ENCODE assay signal across 9 cellular contexts in genomic region chrX:16436348-16437188, GRCh38.
A peak's percentile ranks its signal among the peaks of the same experiment; 100 is the strongest.
DNase-seq lines count a peak whose midpoint lies in the region.
"Had no signal": no experiment of that assay in that cellular context is flagged by ENCODE, and none has a peak within 500 bp of the region (broad histone marks: within the 10 kb centered on the region; RNA-seq: fewer than 3 reads in every experiment).

No MANE protein-coding gene starts in this region.

- H3K27ac ChIP-seq in SJSA1 = no peak overlapping the region
- H3K27ac ChIP-seq: skin epidermis had no signal

- no peaks in the 10 kb centered on the region for H3K36me3 ChIP-seq in SJSA1

- no peaks in the 10 kb centered on the region for H3K27me3 ChIP-seq in SJSA1 (replicated peaks)

- H3K9me3 ChIP-seq in SJSA1 (replicated peaks) = no peaks in the 10 kb centered on the region

- peak; percentile 3 for DNase-seq in NK-92 treated with Interleukin-12 subunit alpha and Interleukin-12 subunit beta, amount 100 ng/mL, for 24 hours (lab: John Stamatoyannopoulos, UW)
- DNase-seq in NK-92 (lab: John Stamatoyannopoulos, UW; ENCODE audit: unreplicated experiment) (no peak), KBM-7 (peak; percentile 73), SJSA1 (ENCODE audit: low read depth in 1 of 2, low spot score in 2 of 2) (peak; percentile 45 to 71), globus pallidus (ENCODE audit: low spot score) (peak; percentile 49), posterior cingulate gyrus (peak in 8 of 10 donors; percentile 30 to 92 (median 64)), ureter (ENCODE audit: low spot score) (peak; percentile 71)
- DNase-seq in activated effector memory CD4-positive, alpha-beta T cell treated with anti-CD3 and anti-CD28 coated beads, Interleukin-2, amount 50 U/mL, for 16 hours = peak; percentile 78

- no peak overlapping the region for H3K4me3 ChIP-seq in SJSA1
- H3K4me3 ChIP-seq: skin epidermis had no signal

- in situ Hi-C loops in KBM-7 (cut with MboI; ENCODE audit: low pct_unique_long_range_greater_than_20kb, low sequenced_read_pairs) = no loop called here

- H3K4me1 ChIP-seq in SJSA1 (replicated peaks) = no peaks in the 10 kb centered on the region

- intact Hi-C loops in posterior cingulate gyrus (cut with DNase I) = loop anchor here (5.0 kb wide), 1 partner anchor 236 kb away; no protein-coding TSS in a partner anchor
